In genomic region chr2:238242731-238243495, GRCh38 we compare ENCODE assay signal across 12 cellular contexts. TPM values are rescaled to one million over a fixed set of nuclear protein-coding genes. Genes with fewer than 3 reads are reported as not detected.
DNase-seq lines count a peak whose midpoint lies in the region; ATAC-seq, FAIRE-seq and TF ChIP-seq lines count a peak whose summit lies in the region.
"Had no signal": no experiment of that assay in that cellular context is flagged by ENCODE, and none has a peak within 500 bp of the region (broad histone marks: within the 10 kb centered on the region; RNA-seq: fewer than 3 reads in every experiment).

No MANE protein-coding gene starts in this region.

- peaks cover 11% of the 10 kb centered on the region for H3K4me1 Mint-ChIP-seq in CD4-positive, alpha-beta T cell (ENCODE audit: low read depth)
- H3K4me1 Mint-ChIP-seq in stimulated activated memory B cell treated with anti-CD40 and anti-IgM and Interleukin-4, amounts not matched to agents 10 μg/mL and 1 μg/mL and 100 μg/mL, for 72 hours, result peaks cover 15% of the 10 kb centered on the region

- CTCF ChIA-PET in CD4-positive, alpha-beta T cell (lab: Charles Lee), result interaction anchor here (0.6 kb wide), 1 partner anchor 255 kb away, joined by 3 read pairs; no protein-coding TSS in a partner anchor

- POLR2A ChIA-PET in CD4-positive, alpha-beta T cell (lab: Charles Lee), result interaction anchor here (1.0 kb wide), 1 partner anchor 39 kb away, joined by 3 read pairs; no protein-coding TSS in a partner anchor

- no peak for DNase-seq in CD4-positive, alpha-beta T cell
- DNase-seq in NCI-H2029 treated with DMSO at 0.1 percent for 48 hours (lab: John Stamatoyannopoulos, UW) (peak; percentile 41), cardiac fibroblast (ENCODE audit: low read depth in 2 of 2) (peak; percentile 41 to 57), NCI-H146 (lab: John Stamatoyannopoulos, UW) (no peak), GM12892 (ENCODE audit: insufficient read length) (no peak)
- DNase-seq: activated B cell treated with CpG ODN at 0.5 μM for 24 hours; AML-193; effector CD4-positive, alpha-beta T cell had no signal

- no peaks in the 10 kb centered on the region for H3K9me3 ChIP-seq in CD4-positive, alpha-beta T cell (ENCODE audit: control insufficient read depth, low read length)
- no peaks in the 10 kb centered on the region for H3K9me3 ChIP-seq in mucosa of rectum (ENCODE audit: control insufficient read depth in 2 of 2, low read length in 2 of 2)

- H3K36me3 ChIP-seq in mucosa of rectum (ENCODE audit: control insufficient read depth in 2 of 2, insufficient read depth in 2 of 2, low read length in 2 of 2), result peaks cover 29 to 31% of the 10 kb centered on the region in 2 donors

- TF ChIP-seq POLR2A in GM12892 (IDR thresholded peaks at IDR 0.05; ENCODE audit: low read depth, low read length), result no peak

- no peak overlapping the region for H3K27ac Mint-ChIP-seq in CD4-positive, alpha-beta T cell
- no peak overlapping the region for H3K27ac Mint-ChIP-seq in stimulated activated memory B cell treated with anti-CD40 and anti-IgM and Interleukin-4, amounts not matched to agents 10 μg/mL and 1 μg/mL and 100 μg/mL, for 72 hours
- H3K27ac Mint-ChIP-seq: activated B cell treated with CpG ODN at 0.5 μM for 24 hours had no signal

- no peak overlapping the region for H3K27ac ChIP-seq in CD4-positive, alpha-beta T cell (ENCODE audit: low read depth, low read length)
- peak overlapping the region; percentile 31 to 74 for H3K27ac ChIP-seq in mucosa of rectum (ENCODE audit: low read depth in 2 of 2, low read length in 2 of 2)

- no peaks in the 10 kb centered on the region for H3K9me3 Mint-ChIP-seq in CD4-positive, alpha-beta T cell
- H3K9me3 Mint-ChIP-seq in stimulated activated memory B cell treated with anti-CD40 and anti-IgM and Interleukin-4, amounts not matched to agents 10 μg/mL and 1 μg/mL and 100 μg/mL, for 72 hours, result no peaks in the 10 kb centered on the region
- H3K9me3 Mint-ChIP-seq: activated B cell treated with CpG ODN at 0.5 μM for 24 hours had no signal

- H3K4me3 ChIP-seq in cardiac fibroblast (replicated peaks in 1 of 2; ENCODE audit: low read depth in 2 of 2, low read length in 2 of 2), result no peak overlapping the region
- H3K4me3 ChIP-seq in mucosa of rectum (ENCODE audit: low read length in 2 of 2), result no peak overlapping the region

- no peak for TF ChIP-seq CTCF in CD4-positive, alpha-beta T cell (IDR thresholded peaks at IDR 0.05)
- TF ChIP-seq CTCF in cardiac fibroblast (IDR thresholded peaks at IDR 0.05; ENCODE audit: low read depth, low read length), result no peak

- H3K27me3 Mint-ChIP-seq in CD4-positive, alpha-beta T cell, result peaks cover 10% of the 10 kb centered on the region
- H3K27me3 Mint-ChIP-seq in stimulated activated memory B cell treated with anti-CD40 and anti-IgM and Interleukin-4, amounts not matched to agents 10 μg/mL and 1 μg/mL and 100 μg/mL, for 72 hours, result no peaks in the 10 kb centered on the region

- peaks cover 16 to 28% of the 10 kb centered on the region in 2 donors for H3K4me1 ChIP-seq in mucosa of rectum (ENCODE audit: control insufficient read depth in 2 of 2, insufficient read depth in 2 of 2, low read length in 2 of 2)

- intact Hi-C loops in CD4-positive, alpha-beta T cell (cut with DNase I, micrococcal nuclease), result no loop called here

- peaks cover 9% of the 10 kb centered on the region for H3K27me3 ChIP-seq in CD4-positive, alpha-beta T cell (ENCODE audit: control insufficient read depth, insufficient read depth, low read length)
- H3K27me3 ChIP-seq in mucosa of rectum (ENCODE audit: control insufficient read depth in 2 of 2, insufficient read depth in 2 of 2, low read length in 2 of 2), result no peaks in the 10 kb centered on the region

- ATAC-seq in CD4-positive, alpha-beta T cell (ENCODE audit: poor library complexity), result no peak
- no peak for ATAC-seq in HG03378 (IDR thresholded peaks at IDR 0.05; ENCODE audit: unreplicated experiment)
- no peak for ATAC-seq in stimulated activated memory B cell treated with anti-CD40 and anti-IgM and Interleukin-4, amounts not matched to agents 10 μg/mL and 1 μg/mL and 100 μg/mL, for 72 hours

- H3K9ac ChIP-seq in mucosa of rectum (ENCODE audit: low read depth in 1 of 2, low read length in 2 of 2), result peak overlapping the region; percentile 14 to 26

- peaks cover 34% of the 10 kb centered on the region for H3K36me3 Mint-ChIP-seq in CD4-positive, alpha-beta T cell (ENCODE audit: low read depth)
- peaks cover 28% of the 10 kb centered on the region for H3K36me3 Mint-ChIP-seq in stimulated activated memory B cell treated with anti-CD40 and anti-IgM and Interleukin-4, amounts not matched to agents 10 μg/mL and 1 μg/mL and 100 μg/mL, for 72 hours

- FAIRE-seq in GM12892 (lab: Jason Lieb, UNC), result no peak
- FAIRE-seq: RCC 7860 had no signal

- peak overlapping the region; percentile 12 for H3K4me3 Mint-ChIP-seq in CD4-positive, alpha-beta T cell
- no peak overlapping the region for H3K4me3 Mint-ChIP-seq in stimulated activated memory B cell treated with anti-CD40 and anti-IgM and Interleukin-4, amounts not matched to agents 10 μg/mL and 1 μg/mL and 100 μg/mL, for 72 hours
- H3K4me3 Mint-ChIP-seq: activated B cell treated with CpG ODN at 0.5 μM for 24 hours had no signal

RNA-seq across cellular contexts. Expression of gene HES6, which starts 3.1 kb away (rescaled TPM):
- total RNA-seq in CD4-positive, alpha-beta T cell, result 1 to 10 TPM; 1.5 to 1.9 TPM
- 0.42 TPM for polyA plus RNA-seq in GM12892 (2012; ENCODE audit: missing spikeins)

RNA-seq across cellular contexts. Expression of gene ILKAP, which starts 39.4 kb away (rescaled TPM):
- total RNA-seq in CD4-positive, alpha-beta T cell, result 100 to 1,000 TPM; 133 to 143 TPM
- 31.2 TPM for polyA plus RNA-seq in GM12892 (2012; ENCODE audit: missing spikeins)

RNA-seq across cellular contexts. Expression of gene PER2, which starts 45.5 kb away (rescaled TPM):
- total RNA-seq in CD4-positive, alpha-beta T cell, result 10 to 100 TPM; 33.8 to 38.2 TPM
- polyA plus RNA-seq in GM12892 (2012; ENCODE audit: missing spikeins), result 3.3 TPM

Comparison
In these comparisons a context has a peak if more than half of its experiments do, and no peak if none do; other contexts are left out.
1. DNase-seq: peak in NCI-H2029 treated with DMSO at 0.1 percent for 48 hours (single experiment) and cardiac fibroblast (2 of 2); none in CD4-positive, alpha-beta T cell (0 of 10), NCI-H146 (single experiment) and GM12892 (single experiment).